ENCODE assay signal across 1 cellular context in genomic region chr7:150367677-150368097, GRCh38.
TF ChIP-seq lines count a peak whose summit lies in the region.

No MANE protein-coding gene starts in this region.

TF ChIP-seq in A549, 52 proteins besides CTCF, POLR2A, EP300 and RAD21 (continued from another document):
- no peak for TF ChIP-seq ZNF302 (CRISPR knock-in tag; IDR thresholded peaks at IDR 0.05)
TF ChIP-seq in A549: peak in this region for 2.
